ENCODE assay signal across 8 cellular contexts in the genomic region with DNA sequence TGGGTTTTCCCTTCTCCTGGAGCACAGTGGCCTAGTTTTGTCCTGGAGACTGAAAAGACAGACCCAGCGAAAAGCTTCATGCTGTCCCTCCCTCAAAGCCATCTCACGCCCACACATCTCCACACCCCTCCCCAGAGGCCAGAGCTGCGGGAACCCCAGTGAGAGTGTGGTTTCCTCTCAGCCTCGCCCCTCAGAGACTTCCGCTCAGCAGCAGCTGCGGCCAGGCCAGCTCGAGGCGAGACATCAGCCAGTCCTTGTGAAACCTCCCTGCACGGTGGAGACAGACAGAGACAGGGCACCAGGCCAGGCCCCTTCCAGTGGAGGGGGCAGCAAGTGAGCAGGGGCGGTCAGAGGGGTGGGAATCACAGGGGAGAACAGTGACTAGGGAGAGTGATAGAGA.
A peak's percentile ranks its signal among the peaks of the same experiment; 100 is the strongest.
DNase-seq lines count a peak whose midpoint lies in the region; ATAC-seq and TF ChIP-seq lines count a peak whose summit lies in the region.

No MANE protein-coding gene starts in this region.

- H3K4me1 ChIP-seq in smooth muscle cell (ENCODE audit: low read depth), result no peaks in the 10 kb centered on the region

- intact Hi-C loops in left cardiac atrium (cut with DNase I), result loop anchor here in 1 of 2 donors (10.0 kb wide), 1 partner anchor 107 kb away; no protein-coding TSS in a partner anchor

- TF ChIP-seq CTCF in smooth muscle cell (IDR thresholded peaks at IDR 0.05; ENCODE audit: borderline replicate concordance, insufficient read depth, poor library complexity, severe bottlenecking), result no peak

- no peak overlapping the region for H2AFZ ChIP-seq in smooth muscle cell (ENCODE audit: low read depth)

- H3K36me3 ChIP-seq in smooth muscle cell (ENCODE audit: low read depth), result no peaks in the 10 kb centered on the region

- POLR2A ChIA-PET in HEK293T (lab: Yijun Ruan, JAX), result no interaction called here

- H3K27me3 ChIP-seq in smooth muscle cell (ENCODE audit: low read depth), result peaks cover 5% of the 10 kb centered on the region

- peak overlapping the region; percentile 9 for H3K4me2 ChIP-seq in smooth muscle cell

- no peaks in the 10 kb centered on the region for H3K79me2 ChIP-seq in smooth muscle cell (ENCODE audit: low read depth)

- ATAC-seq in GM18861 (IDR thresholded peaks at IDR 0.05; ENCODE audit: unreplicated experiment) (peak; percentile 81), HG02938 (IDR thresholded peaks at IDR 0.05; ENCODE audit: unreplicated experiment) (peak; percentile 81), left cardiac atrium (peak; percentile 90 to 92)

- no peak overlapping the region for H3K4me3 ChIP-seq in smooth muscle cell

- no peaks in the 10 kb centered on the region for H4K20me1 ChIP-seq in smooth muscle cell (ENCODE audit: low read depth)

- DNase-seq in RPMI8226, result peak; percentile 95
- DNase-seq in activated effector memory CD4-positive, alpha-beta T cell treated with anti-CD3 and anti-CD28 coated beads, Interleukin-2, amount 50 U/mL, for 16 hours, result peak; percentile 88
- peak; percentile 91 for DNase-seq in left cardiac atrium
- DNase-seq in smooth muscle cell (lab: John Stamatoyannopoulos, UW; ENCODE audit: unreplicated experiment), result peak; percentile 41
- no peak for DNase-seq in HEK293T (ENCODE audit: extremely low spot score)
- no peak for DNase-seq in NCI-H187 treated with DMSO at 0.1 percent for 48 hours (lab: John Stamatoyannopoulos, UW)

- CTCF ChIA-PET in HEK293T (lab: Yijun Ruan, JAX), result interaction anchor here (1.0 kb wide), 1 partner anchor 11 kb away, joined by 3 read pairs; no protein-coding TSS in a partner anchor

- H3K9ac ChIP-seq in smooth muscle cell (ENCODE audit: low read depth), result no peak overlapping the region

- H3K27ac ChIP-seq in smooth muscle cell (ENCODE audit: low read depth), result peak overlapping the region; percentile 21

- peaks cover 4% of the 10 kb centered on the region for H3F3A ChIP-seq in smooth muscle cell (ENCODE audit: low read depth)

- WGBS in smooth muscle cell (ENCODE audit: low lambda C conversion rate), result 10% methylated on average over 10 of the region's 10 CpGs

- H3K9me3 ChIP-seq in smooth muscle cell (replicated peaks; ENCODE audit: low read depth), result no peaks in the 10 kb centered on the region

TF ChIP-seq in HEK293T, 16 proteins besides CTCF, POLR2A, EP300 and RAD21:
- TF ChIP-seq FOXK2 (IDR thresholded peaks at IDR 0.05), result no peak
- TF ChIP-seq ELF4 (IDR thresholded peaks at IDR 0.05), result no peak
- TF ChIP-seq LEF1 (IDR thresholded peaks at IDR 0.05; ENCODE audit: borderline replicate concordance), result no peak
- TF ChIP-seq L3MBTL2 (conservative IDR thresholded peaks at IDR 0.05), result no peak
- TF ChIP-seq, protein P1, sequence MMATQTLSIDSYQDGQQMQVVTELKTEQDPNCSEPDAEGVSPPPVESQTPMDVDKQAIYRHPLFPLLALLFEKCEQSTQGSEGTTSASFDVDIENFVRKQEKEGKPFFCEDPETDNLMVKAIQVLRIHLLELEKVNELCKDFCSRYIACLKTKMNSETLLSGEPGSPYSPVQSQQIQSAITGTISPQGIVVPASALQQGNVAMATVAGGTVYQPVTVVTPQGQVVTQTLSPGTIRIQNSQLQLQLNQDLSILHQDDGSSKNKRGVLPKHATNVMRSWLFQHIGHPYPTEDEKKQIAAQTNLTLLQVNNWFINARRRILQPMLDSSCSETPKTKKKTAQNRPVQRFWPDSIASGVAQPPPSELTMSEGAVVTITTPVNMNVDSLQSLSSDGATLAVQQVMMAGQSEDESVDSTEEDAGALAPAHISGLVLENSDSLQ (IDR thresholded peaks at IDR 0.05), result no peak
- TF ChIP-seq FOXM1 (IDR thresholded peaks at IDR 0.05; ENCODE audit: borderline replicate concordance), result no peak
- no peak for TF ChIP-seq CTBP1 (IDR thresholded peaks at IDR 0.05; ENCODE audit: borderline replicate concordance)
- no peak for TF ChIP-seq HDGF (IDR thresholded peaks at IDR 0.05; ENCODE audit: borderline replicate concordance)
- TF ChIP-seq ARNT (IDR thresholded peaks at IDR 0.05), result no peak
- no peak for TF ChIP-seq SP1 (IDR thresholded peaks at IDR 0.05)
- no peak for TF ChIP-seq TARDBP (IDR thresholded peaks at IDR 0.05)
- TF ChIP-seq ZNF384 (IDR thresholded peaks at IDR 0.05), result no peak
- no peak for TF ChIP-seq BHLHE40 (IDR thresholded peaks at IDR 0.05; ENCODE audit: borderline replicate concordance)
- no peak for TF ChIP-seq SUZ12 (IDR thresholded peaks at IDR 0.05)
- no peak for TF ChIP-seq FOXA1 (IDR thresholded peaks at IDR 0.05)
- no peak for TF ChIP-seq NFRKB (IDR thresholded peaks at IDR 0.05)

Comparison
In these comparisons a context has a peak if more than half of its experiments do, and no peak if none do; other contexts are left out.
1. DNase-seq: peak in RPMI8226 (single experiment), activated effector memory CD4-positive, alpha-beta T cell treated with anti-CD3 and anti-CD28 coated beads, Interleukin-2, amount 50 U/mL, for 16 hours (single experiment), left cardiac atrium (single experiment) and smooth muscle cell (single experiment); none in HEK293T (single experiment) and NCI-H187 treated with DMSO at 0.1 percent for 48 hours (single experiment).
2. Peak in every context shown above with its lines, with median percentiles within 50 percentile points of each other: ATAC-seq.